Comparison of ENCODE assay signal across 19 cellular contexts in the genomic region with DNA sequence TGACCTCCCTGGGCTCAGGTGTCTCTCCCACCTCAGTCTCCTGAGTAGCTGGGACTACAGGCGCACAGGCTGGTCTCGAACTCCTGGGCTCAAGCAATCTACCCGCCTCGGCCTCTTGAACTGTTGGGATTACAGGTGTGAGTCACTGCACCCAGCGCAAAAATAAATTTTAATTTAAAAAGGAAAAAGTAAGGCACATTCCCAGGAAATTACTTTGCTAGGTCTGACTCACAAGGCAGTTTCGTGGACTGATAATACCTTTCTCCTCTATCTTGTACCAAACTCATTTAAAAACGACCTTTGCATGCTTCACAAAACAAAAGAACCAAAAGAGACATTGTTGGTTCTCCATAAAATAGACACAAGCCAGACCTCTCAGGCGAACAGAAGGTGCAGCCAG. TPM values are rescaled to one million over a fixed set of nuclear protein-coding genes. Genes with fewer than 3 reads are reported as not detected.
DNase-seq lines count a peak whose midpoint lies in the region; ATAC-seq, FAIRE-seq and TF ChIP-seq lines count a peak whose summit lies in the region.
"Had no signal": no experiment of that assay in that cellular context is flagged by ENCODE, and none has a peak within 500 bp of the region (broad histone marks: within the 10 kb centered on the region; RNA-seq: fewer than 3 reads in every experiment).

No MANE protein-coding gene starts in this region.

- CTCF ChIA-PET in endothelial cell of umbilical vein (lab: Charles Lee): interaction anchor here (0.9 kb wide), 1 partner anchor 9 kb away, joined by 3 read pairs; no protein-coding TSS in a partner anchor

- intact Hi-C loops in endothelial cell of umbilical vein (cut with micrococcal nuclease): no loop called here

- H3K9ac ChIP-seq in endothelial cell of umbilical vein (replicated peaks; ENCODE audit: extremely low read depth, insufficient read depth, low read length): no peak overlapping the region

- TF ChIP-seq POLR2A in endothelial cell of umbilical vein (IDR thresholded peaks at IDR 0.05; ENCODE audit: low read depth, low read length): no peak

- peaks cover 12% of the 10 kb centered on the region for H3K4me1 Mint-ChIP-seq in chondrocyte (ENCODE audit: low read depth)

- H3K9me3 Mint-ChIP-seq in chondrocyte (ENCODE audit: low read depth): no peaks in the 10 kb centered on the region
- H3K9me3 Mint-ChIP-seq: natural killer cell treated with Interleukin-12 subunit alpha and Interleukin-12 subunit beta and Interleukin-15 and Interleukin-18, amount 100 ng/mL, for 72 hours had no signal

- H3K27me3 Mint-ChIP-seq in chondrocyte (ENCODE audit: low read depth): no peaks in the 10 kb centered on the region
- H3K27me3 Mint-ChIP-seq: natural killer cell treated with Interleukin-12 subunit alpha and Interleukin-12 subunit beta and Interleukin-15 and Interleukin-18, amount 100 ng/mL, for 72 hours had no signal

- dilution Hi-C loops in endothelial cell of umbilical vein (cut with MboI; ENCODE audit: extremely low pct_ligation_motif_present, low sequenced_read_pairs): no loop called here

- peak; percentile 81 for FAIRE-seq in endothelial cell of umbilical vein (lab: Jason Lieb, UNC)

- no TSS peak for BruUV-seq in endothelial cell of umbilical vein (replicated peaks; lab: Mats Ljungman, UMichigan)

- TF ChIP-seq CTCF in endothelial cell of umbilical vein (IDR thresholded peaks at IDR 0.05; ENCODE audit: extremely low read depth in 1 of 2, insufficient read depth in 1 of 2, low read depth in 1 of 2, low read length in 2 of 2) (no peak), retinal pigment epithelial cell (conservative IDR thresholded peaks at IDR 0.05; ENCODE audit: low read depth, low read length) (no peak), omental fat pad (IDR thresholded peaks at IDR 0.05) (no peak), chondrocyte (IDR thresholded peaks at IDR 0.05) (no peak)

- H3K9me1 ChIP-seq in endothelial cell of umbilical vein (replicated peaks; ENCODE audit: control insufficient read depth, extremely low read depth, insufficient read depth, low read length): no peaks in the 10 kb centered on the region

- ATAC-seq in SK-N-SH treated with all-trans-retinoic acid at 6 μM for 48 hours (peak; percentile 4; the same call in 2 of the 3 replicates), omental fat pad (ENCODE audit: low FRiP score) (no peak), GM21360 (IDR thresholded peaks at IDR 0.05; ENCODE audit: unreplicated experiment) (no peak)
- ATAC-seq: psoas muscle had no signal

- H3K4me3 Mint-ChIP-seq in chondrocyte (ENCODE audit: unreplicated experiment): no peak overlapping the region
- H3K4me3 Mint-ChIP-seq: natural killer cell treated with Interleukin-12 subunit alpha and Interleukin-12 subunit beta and Interleukin-15 and Interleukin-18, amount 100 ng/mL, for 72 hours had no signal

- H3K27me3 ChIP-seq in endothelial cell of umbilical vein (ENCODE audit: control insufficient read depth in 2 of 2, insufficient read depth in 2 of 2, low read length in 2 of 2): no peaks in the 10 kb centered on the region
- H3K27me3 ChIP-seq: cardiac muscle cell, hepatocyte, Peyer's patch had no signal

- DNase-seq in HCEC 1CT (peak; percentile 36), endothelial cell of umbilical vein (ENCODE audit: low read depth, low spot score) (peak; percentile 29), retinal pigment epithelial cell (ENCODE audit: low read depth) (peak; percentile 9), omental fat pad (ENCODE audit: low spot score) (no peak), chondrocyte (ENCODE audit: low spot score) (no peak)
- DNase-seq: activated naive CD4-positive, alpha-beta T cell treated with anti-CD3 and anti-CD28 coated beads, Interleukin-2, amount 50 U/mL, for 16 hours; activated T-cell treated with anti-CD3 and anti-CD28 coated beads for 4 hours; AML-193; effector CD8-positive, alpha-beta T cell; NCI-H1417; NCI-H2171; psoas muscle; stimulated activated CD8-positive, alpha-beta memory T cell treated with anti-CD3 and anti-CD28 coated beads, Interleukin-4, amount 100 ng/mL, for 48 hours had no signal

- no peak overlapping the region for H3K4me2 ChIP-seq in endothelial cell of umbilical vein (ENCODE audit: insufficient read depth, low read length)
- H3K4me2 ChIP-seq: hepatocyte had no signal

- no peak overlapping the region for H3K27ac ChIP-seq in endothelial cell of umbilical vein (ENCODE audit: insufficient read depth, low read depth, low read length)
- H3K27ac ChIP-seq: cardiac muscle cell, hepatocyte, Peyer's patch, psoas muscle had no signal

- peaks cover 11 to 17% of the 10 kb centered on the region in 2 experiments for H3K36me3 ChIP-seq in endothelial cell of umbilical vein (ENCODE audit: control insufficient read depth in 2 of 2, extremely low read depth in 1 of 2, insufficient read depth in 2 of 2, low read length in 2 of 2)
- H3K36me3 ChIP-seq: cardiac muscle cell had no signal

- H3K9me3 ChIP-seq in endothelial cell of umbilical vein (replicated peaks; ENCODE audit: control insufficient read depth, insufficient read depth, low read length): no peaks in the 10 kb centered on the region
- H3K9me3 ChIP-seq: Peyer's patch, psoas muscle had no signal

- H2AFZ ChIP-seq in endothelial cell of umbilical vein (ENCODE audit: low read depth, low read length): no peak overlapping the region
- H2AFZ ChIP-seq: hepatocyte had no signal

- peaks cover 14% of the 10 kb centered on the region for H3K79me2 ChIP-seq in endothelial cell of umbilical vein (ENCODE audit: control insufficient read depth, insufficient read depth, low read length)
- H3K79me2 ChIP-seq: hepatocyte had no signal

- H3K27ac Mint-ChIP-seq in chondrocyte (ENCODE audit: unreplicated experiment): no peak overlapping the region
- H3K27ac Mint-ChIP-seq: natural killer cell treated with Interleukin-12 subunit alpha and Interleukin-12 subunit beta and Interleukin-15 and Interleukin-18, amount 100 ng/mL, for 72 hours had no signal

- no peaks in the 10 kb centered on the region for H4K20me1 ChIP-seq in endothelial cell of umbilical vein (replicated peaks; ENCODE audit: control insufficient read depth, extremely low read depth, insufficient read depth, low read length)

- H3K4me3 ChIP-seq in endothelial cell of umbilical vein (replicated peaks in 1 of 3; ENCODE audit: insufficient read depth in 1 of 3, low read depth in 1 of 3, low read length in 3 of 3): no peak overlapping the region
- H3K4me3 ChIP-seq in retinal pigment epithelial cell (ENCODE audit: low read length): no peak overlapping the region
- H3K4me3 ChIP-seq: cardiac muscle cell, hepatocyte, Peyer's patch, psoas muscle had no signal

- POLR2A ChIA-PET in endothelial cell of umbilical vein (lab: Charles Lee): no interaction called here

- peaks cover 19% of the 10 kb centered on the region for H3K4me1 ChIP-seq in endothelial cell of umbilical vein (ENCODE audit: control insufficient read depth, extremely low read depth, insufficient read depth, low read length)
- H3K4me1 ChIP-seq: Peyer's patch, psoas muscle had no signal

- peaks cover 20% of the 10 kb centered on the region for H3K36me3 Mint-ChIP-seq in chondrocyte (ENCODE audit: low read depth)

TF ChIP-seq in SK-N-SH treated with all-trans-retinoic acid at 6 μM for 48 hours, 23 proteins besides CTCF, POLR2A, EP300 and RAD21 (continues in another document):
- TF ChIP-seq GLIS3 (CRISPR knock-in tag; IDR thresholded peaks at IDR 0.05) (no peak), ZNF8 (CRISPR knock-in tag; IDR thresholded peaks at IDR 0.05) (no peak), ZC3H10 (CRISPR knock-in tag; IDR thresholded peaks at IDR 0.05) (no peak), TCF4 (CRISPR knock-in tag; IDR thresholded peaks at IDR 0.05; ENCODE audit: borderline replicate concordance) (no peak), SNAI2 (CRISPR knock-in tag; IDR thresholded peaks at IDR 0.05) (no peak), TOX (CRISPR knock-in tag; IDR thresholded peaks at IDR 0.05; ENCODE audit: borderline replicate concordance) (no peak)

TF ChIP-seq in endothelial cell of umbilical vein, 7 proteins besides CTCF, POLR2A, EP300 and RAD21:
- TF ChIP-seq, protein P1, sequence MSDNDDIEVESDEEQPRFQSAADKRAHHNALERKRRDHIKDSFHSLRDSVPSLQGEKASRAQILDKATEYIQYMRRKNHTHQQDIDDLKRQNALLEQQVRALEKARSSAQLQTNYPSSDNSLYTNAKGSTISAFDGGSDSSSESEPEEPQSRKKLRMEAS (IDR thresholded peaks at IDR 0.05; ENCODE audit: insufficient read depth, insufficient read length): no peak
- TF ChIP-seq JUN (IDR thresholded peaks at IDR 0.05; ENCODE audit: borderline replicate concordance, insufficient read depth, insufficient read length, low read depth): no peak
- TF ChIP-seq GATA2 (IDR thresholded peaks at IDR 0.05; ENCODE audit: insufficient read depth, insufficient read length, low read depth, low read length): no peak
- no peak for TF ChIP-seq MYC (IDR thresholded peaks at IDR 0.05; ENCODE audit: low read depth, low read length)
- TF ChIP-seq EZH2 (IDR thresholded peaks at IDR 0.05; ENCODE audit: borderline replicate concordance, low read depth, low read length, severe bottlenecking): no peak
- peak; percentile 80 for TF ChIP-seq FOS (IDR thresholded peaks at IDR 0.05; ENCODE audit: borderline replicate concordance, insufficient read depth, low read length)

RNA-seq across cellular contexts. Expression of a gene that starts 29.7 kb away (rescaled TPM):
- total RNA-seq in endothelial cell of umbilical vein (52.2 and 65.4 TPM in 2 replicates), omental fat pad (10 to 100 TPM; 15.6 to 85.1 (median 45.6) TPM), chondrocyte (6.8 to 9.8 TPM (median 8.7 TPM) in 3 replicates)
- polyA plus RNA-seq in endothelial cell of umbilical vein: 83.2 and 89.1 TPM in 2 replicates
- 62.3 and 62.8 TPM in 2 replicates for polyA plus RNA-seq in endothelial cell of umbilical vein (2011; cell fraction: cytosol; rRNA removed)
- 147 and 151 TPM in 2 replicates for polyA plus RNA-seq in endothelial cell of umbilical vein (2011; cell fraction: nucleus; rRNA removed)
- polyA plus RNA-seq in endothelial cell of umbilical vein (2012): 51.6 and 58.8 TPM in 2 replicates
- polyA minus RNA-seq in endothelial cell of umbilical vein: 71.4 and 86.8 TPM in 2 replicates
- 30.9 TPM for polyA minus RNA-seq in endothelial cell of umbilical vein (2011; cell fraction: cytosol; rRNA and poly(A)+ RNA removed)
- polyA minus RNA-seq in endothelial cell of umbilical vein (2011; cell fraction: nucleus; rRNA and poly(A)+ RNA removed): 59.9 and 68.6 TPM in 2 replicates

Comparison
In these comparisons a context has a peak if more than half of its experiments do, and no peak if none do; other contexts are left out.
1. DNase-seq: peak in HCEC 1CT (single experiment), endothelial cell of umbilical vein (single experiment) and retinal pigment epithelial cell (single experiment); none in omental fat pad (single experiment) and chondrocyte (single experiment).